8 cellular contexts compared by ENCODE assay signal in the genomic region with DNA sequence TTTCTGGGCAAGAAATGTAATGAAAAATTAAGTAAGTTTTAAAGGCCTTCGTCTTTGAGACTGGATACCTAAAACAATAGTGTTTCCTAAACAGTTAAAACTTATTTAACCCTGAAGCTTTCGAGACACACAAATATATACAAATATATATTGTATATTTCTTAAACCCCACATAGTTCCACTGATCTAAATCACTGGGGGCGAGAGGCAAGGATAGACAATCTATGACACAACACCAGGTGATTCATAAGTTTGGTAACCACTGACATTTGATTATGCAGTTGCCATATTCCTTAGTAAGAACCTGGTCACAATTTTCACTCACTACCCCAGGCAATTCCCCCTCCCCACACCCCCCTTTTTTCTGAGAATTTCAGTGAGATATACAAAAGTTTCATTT. TPM values are rescaled to one million over a fixed set of nuclear protein-coding genes. Genes with fewer than 3 reads are reported as not detected.
DNase-seq lines count a peak whose midpoint lies in the region; ATAC-seq and TF ChIP-seq lines count a peak whose summit lies in the region.

No MANE protein-coding gene starts in this region.

- CTCF ChIA-PET in activated CD8-positive, alpha-beta T cell treated with anti-CD3 and anti-CD28 coated beads for 36 hours (lab: Charles Lee) = interaction anchor here (0.9 to 1.4 kb wide), 2 partner anchors 41 to 44 kb away, joined by 3 to 5 read pairs; a partner anchor contains a TSS

- POLR2A ChIA-PET in activated CD8-positive, alpha-beta T cell treated with anti-CD3 and anti-CD28 coated beads for 36 hours (lab: Charles Lee) = interaction anchor here (0.7 to 7.9 kb wide), 7 partner anchors 33 to 391 kb away, joined by 3 to 325 read pairs (median 4); a partner anchor contains a TSS

- peak overlapping the region; percentile 86 for H3K27ac Mint-ChIP-seq in activated CD8-positive, alpha-beta T cell treated with anti-CD3 and anti-CD28 coated beads for 36 hours
- H3K27ac Mint-ChIP-seq in stimulated activated naive B cell treated with anti-CD40 and anti-IgM and Interleukin-4, amounts not matched to agents 10 μg/mL and 1 μg/mL and 100 μg/mL, for 72 hours = peak overlapping the region; percentile 91

- intact Hi-C loops in activated CD8-positive, alpha-beta T cell treated with anti-CD3 and anti-CD28 coated beads for 36 hours (cut with micrococcal nuclease) = no loop called here

- peaks cover 42% of the 10 kb centered on the region for H3K4me1 Mint-ChIP-seq in activated CD8-positive, alpha-beta T cell treated with anti-CD3 and anti-CD28 coated beads for 36 hours (ENCODE audit: low read depth)
- peaks cover 27 to 43% of the 10 kb centered on the region in 2 donors for H3K4me1 Mint-ChIP-seq in stimulated activated naive B cell treated with anti-CD40 and anti-IgM and Interleukin-4, amounts not matched to agents 10 μg/mL and 1 μg/mL and 100 μg/mL, for 72 hours

- no peak for TF ChIP-seq CTCF in activated CD8-positive, alpha-beta T cell treated with anti-CD3 and anti-CD28 coated beads for 36 hours (IDR thresholded peaks at IDR 0.05)
- no peak for TF ChIP-seq CTCF in GM10266 (IDR thresholded peaks at IDR 0.05; ENCODE audit: control insufficient read depth, insufficient read depth, low read depth, missing control alignments)

- H3K36me3 Mint-ChIP-seq in activated CD8-positive, alpha-beta T cell treated with anti-CD3 and anti-CD28 coated beads for 36 hours (ENCODE audit: low read depth) = peaks cover 36% of the 10 kb centered on the region
- H3K36me3 Mint-ChIP-seq in stimulated activated naive B cell treated with anti-CD40 and anti-IgM and Interleukin-4, amounts not matched to agents 10 μg/mL and 1 μg/mL and 100 μg/mL, for 72 hours = peaks cover 17 to 25% of the 10 kb centered on the region in 2 donors

- peak overlapping the region; percentile 88 for H3K4me3 Mint-ChIP-seq in activated CD8-positive, alpha-beta T cell treated with anti-CD3 and anti-CD28 coated beads for 36 hours
- peak overlapping the region; percentile 82 to 87 for H3K4me3 Mint-ChIP-seq in stimulated activated naive B cell treated with anti-CD40 and anti-IgM and Interleukin-4, amounts not matched to agents 10 μg/mL and 1 μg/mL and 100 μg/mL, for 72 hours

- no peaks in the 10 kb centered on the region for H3K27me3 Mint-ChIP-seq in activated CD8-positive, alpha-beta T cell treated with anti-CD3 and anti-CD28 coated beads for 36 hours
- no peaks in the 10 kb centered on the region for H3K27me3 Mint-ChIP-seq in stimulated activated naive B cell treated with anti-CD40 and anti-IgM and Interleukin-4, amounts not matched to agents 10 μg/mL and 1 μg/mL and 100 μg/mL, for 72 hours

- no peaks in the 10 kb centered on the region for H3K9me3 Mint-ChIP-seq in activated CD8-positive, alpha-beta T cell treated with anti-CD3 and anti-CD28 coated beads for 36 hours
- H3K9me3 Mint-ChIP-seq in stimulated activated naive B cell treated with anti-CD40 and anti-IgM and Interleukin-4, amounts not matched to agents 10 μg/mL and 1 μg/mL and 100 μg/mL, for 72 hours = peaks cover 0 to 5% of the 10 kb centered on the region in 2 donors

- peak; percentile 42 for DNase-seq in stimulated activated CD4-positive, alpha-beta T cell treated with anti-CD3 and anti-CD28 coated beads, Interleukin-4, amount 100 ng/mL, for 24 hours
- DNase-seq in stimulated activated CD4-positive, alpha-beta T cell treated with anti-CD3 and anti-CD28 coated beads, Interleukin-12 subunit alpha, Interleukin-12 subunit beta, amount 100 ng/mL, for 4 hours = no peak
- DNase-seq in activated CD8-positive, alpha-beta T cell treated with anti-CD3 and anti-CD28 coated beads for 36 hours = peak; percentile 45
- DNase-seq in hepatic stellate cell (ENCODE audit: low spot score) (peak; percentile 24), GM10266 (ENCODE audit: extremely low spot score) (no peak)
- DNase-seq in stimulated activated naive B cell treated with anti-CD40 and anti-IgM and Interleukin-4, amounts not matched to agents 10 μg/mL and 1 μg/mL and 100 μg/mL, for 72 hours = no peak

- ATAC-seq in activated CD8-positive, alpha-beta T cell treated with anti-CD3 and anti-CD28 coated beads for 36 hours = no peak
- ATAC-seq in stimulated activated naive B cell treated with anti-CD40 and anti-IgM and Interleukin-4, amounts not matched to agents 10 μg/mL and 1 μg/mL and 100 μg/mL, for 72 hours (replicated peaks) = no peak
- ATAC-seq in HG03280 (IDR thresholded peaks at IDR 0.05; ENCODE audit: unreplicated experiment) (no peak), HG03039 (IDR thresholded peaks at IDR 0.05; ENCODE audit: unreplicated experiment) (no peak)

RNA-seq across cellular contexts. Expression of a gene that starts 55.3 kb away (rescaled TPM):
- 10 to 100 TPM; 25.1 to 28.8 TPM for total RNA-seq in activated CD8-positive, alpha-beta T cell treated with anti-CD3 and anti-CD28 coated beads for 36 hours

Comparison
In these comparisons a context has a peak if more than half of its experiments do, and no peak if none do; other contexts are left out.
1. DNase-seq: peak in stimulated activated CD4-positive, alpha-beta T cell treated with anti-CD3 and anti-CD28 coated beads, Interleukin-4, amount 100 ng/mL, for 24 hours (single experiment), activated CD8-positive, alpha-beta T cell treated with anti-CD3 and anti-CD28 coated beads for 36 hours (single experiment) and hepatic stellate cell (single experiment); none in stimulated activated CD4-positive, alpha-beta T cell treated with anti-CD3 and anti-CD28 coated beads, Interleukin-12 subunit alpha, Interleukin-12 subunit beta, amount 100 ng/mL, for 4 hours (single experiment), stimulated activated naive B cell treated with anti-CD40 and anti-IgM and Interleukin-4, amounts not matched to agents 10 μg/mL and 1 μg/mL and 100 μg/mL, for 72 hours (single experiment) and GM10266 (single experiment).